ENCODE assay signal across 9 cellular contexts in genomic region chrX:49884290-49884862, GRCh38. TPM values are rescaled to one million over a fixed set of nuclear protein-coding genes. Genes with fewer than 3 reads are reported as not detected.
DNase-seq lines count a peak whose midpoint lies in the region; TF ChIP-seq lines count a peak whose summit lies in the region.
"Had no signal": no experiment of that assay in that cellular context is flagged by ENCODE, and none has a peak within 500 bp of the region (broad histone marks: within the 10 kb centered on the region; RNA-seq: fewer than 3 reads in every experiment).

No MANE protein-coding gene starts in this region.

- H3K4me3 ChIP-seq in astrocyte of the cerebellum (ENCODE audit: low read depth, low read length) = no peak overlapping the region

- peaks cover 0 to 7% (median 0%) of the 10 kb centered on the region in 3 donors for H3K27me3 Mint-ChIP-seq in immature natural killer cell (ENCODE audit: low read depth in 3 of 3)
- H3K27me3 Mint-ChIP-seq: activated naive CD8-positive, alpha-beta T cell had no signal

- no peak overlapping the region for H3K27ac Mint-ChIP-seq in immature natural killer cell
- H3K27ac Mint-ChIP-seq: activated naive CD8-positive, alpha-beta T cell had no signal

- DNase-seq in DMS114 treated with DMSO at 0.1 percent for 48 hours (lab: John Stamatoyannopoulos, UW; ENCODE audit: unreplicated experiment) (peak; percentile 0), H4 (ENCODE audit: low spot score) (peak; percentile 43), NCI-H1105 treated with DMSO at 0.1 percent for 48 hours (lab: John Stamatoyannopoulos, UW) (peak; percentile 46), T-helper 22 cell (ENCODE audit: low read depth) (peak; percentile 1), astrocyte of the cerebellum (ENCODE audit: low read depth) (no peak), immature natural killer cell (peak; percentile 26 to 45 (median 38)), posterior vena cava (ENCODE audit: low spot score) (no peak)
- peak; percentile 63 for DNase-seq in stimulated activated CD4-positive, alpha-beta T cell treated with anti-CD3 and anti-CD28 coated beads, Interleukin-4, amount 100 ng/mL, for 1 hour

- no peaks in the 10 kb centered on the region for H3K36me3 Mint-ChIP-seq in immature natural killer cell

- peaks cover 8 to 16% of the 10 kb centered on the region in 2 donors for H3K4me1 Mint-ChIP-seq in immature natural killer cell

- peak; percentile 77 for TF ChIP-seq CTCF in astrocyte of the cerebellum (IDR thresholded peaks at IDR 0.05; ENCODE audit: low read depth, low read length, missing control alignments)

- intact Hi-C loops in posterior vena cava (cut with DNase I) = loop anchor here (10.0 kb wide), 2 partner anchors 60 to 1790 kb away; partner anchors contain the start of gene PAGE4 (in 1 of the 2)

- no peaks in the 10 kb centered on the region for H3K9me3 Mint-ChIP-seq in immature natural killer cell

- in situ Hi-C loops in astrocyte of the cerebellum (cut with HindIII; ENCODE audit: low sequenced_read_pairs) = no loop called here

- no peak overlapping the region for H3K4me3 Mint-ChIP-seq in immature natural killer cell
- H3K4me3 Mint-ChIP-seq: activated naive CD8-positive, alpha-beta T cell had no signal

RNA-seq across cellular contexts. Expression of gene USP27X, which starts 5.1 kb away (rescaled TPM):
- total RNA-seq in H4 (2014; rRNA removed; shearing (Covaris generic)) = 1.1 and 3.5 TPM in 2 replicates
- polyA plus RNA-seq in immature natural killer cell = under 1 TPM in 2 of 3 donors, not detected in 1; 0.26 to 0.53 TPM
- total RNA-seq in posterior vena cava = 1 to 10 TPM; 2.1 to 4.1 TPM

RNA-seq across cellular contexts. Expression of gene CLCN5, which starts 38.0 kb away (rescaled TPM):
- total RNA-seq in H4 (2014; rRNA removed; shearing (Covaris generic)) = 2.4 and 3.6 TPM in 2 replicates
- polyA plus RNA-seq in immature natural killer cell = under 1 TPM in 2 of 3 donors, not detected in 1; 0.60 to 1.00 TPM
- total RNA-seq in posterior vena cava = 1 to 10 TPM; 7.9 to 8.4 TPM

RNA-seq across cellular contexts. Expression of gene PAGE4, which starts 55.3 kb away (rescaled TPM):
- not detected in 2 replicates for total RNA-seq in H4 (2014; rRNA removed; shearing (Covaris generic))
- not detected for polyA plus RNA-seq in immature natural killer cell
- not detected for total RNA-seq in posterior vena cava

Comparison
In these comparisons a context has a peak if more than half of its experiments do, and no peak if none do; other contexts are left out.
1. DNase-seq: peak in DMS114 treated with DMSO at 0.1 percent for 48 hours (single experiment), H4 (single experiment), NCI-H1105 treated with DMSO at 0.1 percent for 48 hours (single experiment), T-helper 22 cell (single experiment), immature natural killer cell (3 of 3) and stimulated activated CD4-positive, alpha-beta T cell treated with anti-CD3 and anti-CD28 coated beads, Interleukin-4, amount 100 ng/mL, for 1 hour (single experiment); none in astrocyte of the cerebellum (single experiment) and posterior vena cava (single experiment).